In the genomic region with DNA sequence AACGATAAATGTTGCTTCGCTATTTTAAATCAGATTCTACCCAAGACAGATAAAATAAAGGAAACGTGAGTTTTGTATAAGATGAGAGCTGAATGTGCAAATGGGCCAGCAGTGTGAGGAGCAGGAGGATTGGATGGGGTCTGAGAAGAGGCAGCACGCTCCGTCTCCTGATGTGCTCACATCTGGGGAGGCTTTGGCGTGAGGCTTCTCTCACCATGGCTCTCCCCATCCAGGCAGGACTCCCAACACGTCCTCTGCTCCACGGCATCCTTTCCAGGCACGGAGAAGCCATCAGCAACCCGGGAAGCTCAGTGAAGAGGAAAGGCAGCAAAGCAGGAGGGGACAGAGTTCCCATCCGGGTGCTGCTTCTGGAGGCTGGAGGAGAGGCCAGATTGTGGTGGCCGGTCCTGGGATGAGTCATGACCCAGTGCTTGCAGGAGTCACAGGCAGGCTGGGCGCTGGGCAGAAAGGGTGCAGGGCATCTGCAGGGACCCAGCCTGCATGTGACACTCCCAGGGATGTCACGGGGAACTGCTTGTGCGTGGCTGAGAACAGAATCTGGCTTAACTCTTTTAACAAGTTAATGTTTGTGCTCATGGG, we compare ENCODE assay signal across 27 cellular contexts. TPM values are rescaled to one million over a fixed set of nuclear protein-coding genes. Genes with fewer than 3 reads are reported as not detected.
DNase-seq lines count a peak whose midpoint lies in the region; ATAC-seq and TF ChIP-seq lines count a peak whose summit lies in the region.
"Had no signal": no experiment of that assay in that cellular context is flagged by ENCODE, and none has a peak within 500 bp of the region (broad histone marks: within the 10 kb centered on the region; RNA-seq: fewer than 3 reads in every experiment).

No MANE protein-coding gene starts in this region.

- H3K27me3 Mint-ChIP-seq in activated T-helper 17 cell treated with anti-CD3 and anti-CD28 coated beads, Interleukin-2, amount 50 U/mL, for 72 hours: peaks cover 35% of the 10 kb centered on the region
- peaks cover 0 to 11% of the 10 kb centered on the region in 2 donors for H3K27me3 Mint-ChIP-seq in CD4-positive, alpha-beta memory T cell

- peak overlapping the region in 1 of 2 donors; percentile 29 for H3K4me3 ChIP-seq in foreskin fibroblast (ENCODE audit: low read depth in 1 of 2, low read length in 2 of 2)
- H3K4me3 ChIP-seq in CD4-positive, alpha-beta memory T cell (ENCODE audit: low read length in 2 of 2): no peak overlapping the region
- H3K4me3 ChIP-seq: body of pancreas, coronary artery, psoas muscle had no signal

- CTCF ChIA-PET in CD4-positive, alpha-beta memory T cell (lab: Charles Lee; ENCODE audit: partially characterized antibody): no interaction called here

- no peaks in the 10 kb centered on the region for H3K36me3 ChIP-seq in CD4-positive, alpha-beta memory T cell (ENCODE audit: insufficient read depth, low read length)

- no peak overlapping the region for H3K4me3 Mint-ChIP-seq in activated T-helper 17 cell treated with anti-CD3 and anti-CD28 coated beads, Interleukin-2, amount 50 U/mL, for 72 hours
- H3K4me3 Mint-ChIP-seq in CD4-positive, alpha-beta memory T cell: no peak overlapping the region
- H3K4me3 Mint-ChIP-seq: natural killer cell; stimulated activated naive CD8-positive, alpha-beta T cell treated with anti-CD3 and anti-CD28 coated beads, Interleukin-15, Interleukin-2, amounts not matched to agents 100 ng/mL and 50 ng/mL, for 24 hours had no signal

- intact Hi-C loops in posterior cingulate gyrus (cut with DNase I): no loop called here
- intact Hi-C loops in CD4-positive, alpha-beta memory T cell (cut with micrococcal nuclease): no loop called here

- no peaks in the 10 kb centered on the region for H3K36me3 Mint-ChIP-seq in activated T-helper 17 cell treated with anti-CD3 and anti-CD28 coated beads, Interleukin-2, amount 50 U/mL, for 72 hours (ENCODE audit: low read depth)
- no peaks in the 10 kb centered on the region for H3K36me3 Mint-ChIP-seq in CD4-positive, alpha-beta memory T cell
- H3K36me3 Mint-ChIP-seq: activated naive CD4-positive, alpha-beta T cell treated with anti-CD3 and anti-CD28 coated beads, Interleukin-2, amount 50 U/mL, for 72 hours; natural killer cell had no signal

- no peaks in the 10 kb centered on the region for H3K9me3 Mint-ChIP-seq in activated T-helper 17 cell treated with anti-CD3 and anti-CD28 coated beads, Interleukin-2, amount 50 U/mL, for 72 hours
- peaks cover 0 to 12% (median under 1%) of the 10 kb centered on the region in 8 donors for H3K9me3 Mint-ChIP-seq in CD4-positive, alpha-beta memory T cell
- H3K9me3 Mint-ChIP-seq: stimulated activated naive CD8-positive, alpha-beta T cell treated with anti-CD3 and anti-CD28 coated beads, Interleukin-15, Interleukin-2, amounts not matched to agents 100 ng/mL and 50 ng/mL, for 24 hours had no signal

- no peaks in the 10 kb centered on the region for H3K4me1 Mint-ChIP-seq in activated T-helper 17 cell treated with anti-CD3 and anti-CD28 coated beads, Interleukin-2, amount 50 U/mL, for 72 hours
- no peaks in the 10 kb centered on the region for H3K4me1 Mint-ChIP-seq in CD4-positive, alpha-beta memory T cell
- H3K4me1 Mint-ChIP-seq: natural killer cell had no signal

- no peak for ATAC-seq in activated T-helper 17 cell treated with anti-CD3 and anti-CD28 coated beads, Interleukin-2, amount 50 U/mL, for 72 hours (replicated peaks)
- no peak for ATAC-seq in HG02610 (IDR thresholded peaks at IDR 0.05; ENCODE audit: unreplicated experiment)
- ATAC-seq: activated naive CD4-positive, alpha-beta T cell treated with anti-CD3 and anti-CD28 coated beads, Interleukin-2, amount 50 U/mL, for 72 hours; body of pancreas; natural killer cell; psoas muscle had no signal

- peak; percentile 66 for DNase-seq in Daoy (ENCODE audit: low read depth)
- DNase-seq in SW480 (ENCODE audit: low spot score): peak; percentile 14
- peak; percentile 42 to 76 for DNase-seq in foreskin fibroblast
- DNase-seq in posterior cingulate gyrus: peak in 7 of 10 donors; percentile 24 to 93 (median 62)
- DNase-seq in SHP77 (lab: John Stamatoyannopoulos, UW): no peak
- no peak for DNase-seq in CD4-positive, alpha-beta memory T cell
- DNase-seq: activated T-cell treated with anti-CD3 and anti-CD28 coated beads, Interleukin-2, amount 50 U/mL, for 48 hours; body of pancreas; IMR-90; kidney; natural killer cell; NCI-H1436; NCI-H524 treated with DMSO at 0.1 percent for 48 hours; psoas muscle; stimulated activated CD4-positive, alpha-beta T cell treated with anti-CD3 and anti-CD28 coated beads, Interleukin-4, amount 100 ng/mL, for 1 hour; SW 1271 had no signal

- POLR2A ChIA-PET in CD4-positive, alpha-beta memory T cell (lab: Charles Lee; ENCODE audit: partially characterized antibody): no interaction called here

- no peaks in the 10 kb centered on the region for H3K4me1 ChIP-seq in CD4-positive, alpha-beta memory T cell (ENCODE audit: insufficient read depth, low read length)
- H3K4me1 ChIP-seq: body of pancreas, psoas muscle had no signal

- no peaks in the 10 kb centered on the region for H3K27me3 ChIP-seq in CD4-positive, alpha-beta memory T cell (ENCODE audit: insufficient read depth, low read length)

- H3K9me3 ChIP-seq in CD4-positive, alpha-beta memory T cell (ENCODE audit: control insufficient read depth in 1 of 2, low read length in 2 of 2): no peaks in the 10 kb centered on the region
- H3K9me3 ChIP-seq: body of pancreas, psoas muscle had no signal

- H3K27ac ChIP-seq in CD4-positive, alpha-beta memory T cell (ENCODE audit: low read depth, low read length): no peak overlapping the region
- H3K27ac ChIP-seq: body of pancreas, coronary artery, HL-60, psoas muscle, RWPE1 had no signal

- no peak overlapping the region for H3K27ac Mint-ChIP-seq in activated T-helper 17 cell treated with anti-CD3 and anti-CD28 coated beads, Interleukin-2, amount 50 U/mL, for 72 hours
- no peak overlapping the region for H3K27ac Mint-ChIP-seq in CD4-positive, alpha-beta memory T cell
- H3K27ac Mint-ChIP-seq: activated naive CD4-positive, alpha-beta T cell treated with anti-CD3 and anti-CD28 coated beads, Interleukin-2, amount 50 U/mL, for 72 hours; natural killer cell; stimulated activated naive CD8-positive, alpha-beta T cell treated with anti-CD3 and anti-CD28 coated beads, Interleukin-15, Interleukin-2, amounts not matched to agents 100 ng/mL and 50 ng/mL, for 24 hours had no signal

- no peak for TF ChIP-seq CTCF in foreskin fibroblast (IDR thresholded peaks at IDR 0.05; ENCODE audit: low read depth, low read length)

RNA-seq across cellular contexts. Expression of a gene that starts 47.5 kb away (rescaled TPM):
- total RNA-seq in Daoy (2014; rRNA removed; shearing (Covaris generic)): 10.2 and 11.2 TPM in 2 replicates
- total RNA-seq in activated T-helper 17 cell treated with anti-CD3 and anti-CD28 coated beads, Interleukin-2, amount 50 U/mL, for 72 hours: not detected
- under 1 TPM in 1 of 2 experiments, not detected in 1; 0.20 TPM for total RNA-seq in CD4-positive, alpha-beta memory T cell
- polyA plus RNA-seq in CD4-positive, alpha-beta memory T cell: not detected
- total RNA-seq: activated CD8-positive, alpha-beta memory T cell treated with anti-CD3 and anti-CD28 coated beads for 36 hours; activated naive CD4-positive, alpha-beta T cell treated with anti-CD3 and anti-CD28 coated beads, Interleukin-2, amount 50 U/mL, for 72 hours; body of pancreas; fibroblast of villous mesenchyme; IMR-90; MCF 10A; natural killer cell had no signal
- polyA plus RNA-seq: BJ, IMR-90 had no signal

Comparison
In these comparisons a context has a peak if more than half of its experiments do, and no peak if none do; other contexts are left out.
1. DNase-seq: peak in Daoy (single experiment), SW480 (single experiment), foreskin fibroblast (2 of 2) and posterior cingulate gyrus (7 of 10); none in SHP77 (0 of 2) and CD4-positive, alpha-beta memory T cell (0 of 5).